11 cellular contexts compared by ENCODE assay signal in genomic region chr9:121720311-121720991, GRCh38.
DNase-seq lines count a peak whose midpoint lies in the region; ATAC-seq, FAIRE-seq and TF ChIP-seq lines count a peak whose summit lies in the region.
"Had no signal": no experiment of that assay in that cellular context is flagged by ENCODE, and none has a peak within 500 bp of the region (broad histone marks: within the 10 kb centered on the region; RNA-seq: fewer than 3 reads in every experiment).

No MANE protein-coding gene starts in this region.

- intact Hi-C loops in tibial artery (cut with DNase I; ENCODE audit: low total_unique reads): no loop called here

- no peak for ATAC-seq in lung (ENCODE audit: insufficient read depth, low FRiP score)

- TF ChIP-seq CTCF in bronchial epithelial cell (IDR thresholded peaks at IDR 0.05; ENCODE audit: insufficient read depth, low read length, severe bottlenecking) (peak; percentile 46), lung (IDR thresholded peaks at IDR 0.05; ENCODE audit: control extremely low read depth, extremely low read depth) (no peak), tibial artery (IDR thresholded peaks at IDR 0.05) (no peak)

- H3K27ac ChIP-seq in lung (ENCODE audit: low read depth in 1 of 2, low read length in 1 of 2): peak overlapping the region; percentile 22 to 42
- peak overlapping the region; percentile 15 to 31 for H3K27ac ChIP-seq in tibial artery
- no peak overlapping the region for H3K27ac ChIP-seq in effector memory CD4-positive, alpha-beta T cell (ENCODE audit: insufficient read depth, low read length, poor library complexity, severe bottlenecking)

- DNase-seq in DMS53 (lab: John Stamatoyannopoulos, UW): peak; percentile 39
- no peak for DNase-seq in DMS53 treated with DMSO at 0.1 percent for 48 hours (lab: John Stamatoyannopoulos, UW; ENCODE audit: unreplicated experiment)
- DNase-seq in bronchial epithelial cell (ENCODE audit: low read depth): peak; percentile 92
- DNase-seq in lung (ENCODE audit: low spot score): no peak
- DNase-seq in tibial artery: no peak
- DNase-seq in dermis blood vessel endothelial cell: no peak
- no peak for DNase-seq in effector memory CD4-positive, alpha-beta T cell
- DNase-seq in RPMI8226: no peak
- DNase-seq: 8988T, activated T-cell treated with anti-CD3 and anti-CD28 coated beads for 4 hours, DMS79 treated with DMSO at 0.1 percent for 48 hours had no signal

- no peaks in the 10 kb centered on the region for H3K9me3 ChIP-seq in lung (ENCODE audit: control insufficient read depth in 2 of 2, insufficient read depth in 1 of 2, low read length in 1 of 2)
- no peaks in the 10 kb centered on the region for H3K9me3 ChIP-seq in tibial artery
- H3K9me3 ChIP-seq in effector memory CD4-positive, alpha-beta T cell (ENCODE audit: control insufficient read depth, low read length): no peaks in the 10 kb centered on the region

- H3K4me3 ChIP-seq in bronchial epithelial cell (ENCODE audit: low read depth, low read length) (no peak overlapping the region), lung (no peak overlapping the region), tibial artery (no peak overlapping the region)
- no peak overlapping the region for H3K4me3 ChIP-seq in effector memory CD4-positive, alpha-beta T cell (ENCODE audit: insufficient read depth, low read depth, low read length, poor library complexity, severe bottlenecking)

- H3K36me3 ChIP-seq in bronchial epithelial cell (ENCODE audit: control insufficient read depth, insufficient read depth, low read length) (peaks cover 1% of the 10 kb centered on the region), lung (ENCODE audit: control insufficient read depth in 2 of 2, insufficient read depth in 2 of 2, low read length in 2 of 2) (no peaks in the 10 kb centered on the region), tibial artery (no peaks in the 10 kb centered on the region)
- no peaks in the 10 kb centered on the region for H3K36me3 ChIP-seq in effector memory CD4-positive, alpha-beta T cell (ENCODE audit: control insufficient read depth, insufficient read depth, low read length)

- H3K27me3 ChIP-seq in bronchial epithelial cell (ENCODE audit: control insufficient read depth, insufficient read depth, low read length): no peaks in the 10 kb centered on the region
- no peaks in the 10 kb centered on the region for H3K27me3 ChIP-seq in lung (ENCODE audit: control insufficient read depth, insufficient read depth)
- no peaks in the 10 kb centered on the region for H3K27me3 ChIP-seq in tibial artery
- no peaks in the 10 kb centered on the region for H3K27me3 ChIP-seq in effector memory CD4-positive, alpha-beta T cell (replicated peaks; ENCODE audit: control insufficient read depth, insufficient read depth, low read length, poor library complexity, severe bottlenecking)

- FAIRE-seq in bronchial epithelial cell (lab: Jason Lieb, UNC): peak; percentile 70

- H3K4me1 ChIP-seq in lung (ENCODE audit: control insufficient read depth in 2 of 2, insufficient read depth in 2 of 2, low read length in 2 of 2) (peaks cover 23 to 50% of the 10 kb centered on the region in 2 donors), tibial artery (peaks cover 0 to 80% (median 48%) of the 10 kb centered on the region in 4 donors)
- H3K4me1 ChIP-seq in effector memory CD4-positive, alpha-beta T cell (ENCODE audit: control insufficient read depth, insufficient read depth, low read length, poor library complexity, severe bottlenecking): no peaks in the 10 kb centered on the region

- 63 to 80% methylated on average over 6 of the region's 6 CpGs for WGBS in lung, 2 donors

Comparison
In these comparisons a context has a peak if more than half of its experiments do, and no peak if none do; other contexts are left out.
1. DNase-seq: peak in DMS53 (single experiment) and bronchial epithelial cell (single experiment); none in DMS53 treated with DMSO at 0.1 percent for 48 hours (single experiment), lung (single experiment), tibial artery (0 of 2), dermis blood vessel endothelial cell (single experiment), effector memory CD4-positive, alpha-beta T cell (0 of 3) and RPMI8226 (single experiment).